In genomic region chr17:29148257-29148789, GRCh38 we compare ENCODE assay signal across 8 cellular contexts. TPM values are rescaled to one million over a fixed set of nuclear protein-coding genes. Genes with fewer than 3 reads are reported as not detected.
DNase-seq lines count a peak whose midpoint lies in the region; ATAC-seq, FAIRE-seq and TF ChIP-seq lines count a peak whose summit lies in the region.

No MANE protein-coding gene starts in this region.

- POLR2A ChIA-PET in A549 (lab: Yijun Ruan, JAX), result interaction anchor here (0.6 to 4.9 kb wide), 14 partner anchors 11 to 444 kb away, joined by 3 to 73 read pairs (median 5); partner anchors contain the start of genes MYO18A, NUFIP2 and TAOK1

- peak overlapping the region; percentile 44 for H3K4me3 ChIP-seq in A549
- 0 out of 2 replicates have a peak overlapping the region, but pooled peaks have one; percentile 32 for H3K4me3 ChIP-seq in HFF-Myc (replicated peaks; ENCODE audit: low read depth, low read length)
- H3K4me3 ChIP-seq in mesodermal cell (ENCODE audit: extremely low read depth, insufficient read depth, low read length, poor library complexity, severe bottlenecking), result no peak overlapping the region

- CTCF ChIA-PET in A549 (lab: Yijun Ruan, JAX), result interaction anchor here (0.6 to 14.7 kb wide), 41 partner anchors 55 to 466 kb away, joined by 3 to 482 read pairs (median 5); partner anchors contain the start of genes CRYBA1 and NUFIP2

- WGBS in A549 (ENCODE audit: missing lambda C conversion rate), result 39% methylated on average over 5 of the region's 5 CpGs
- WGBS in mesodermal cell (ENCODE audit: insufficient coverage in 2 of 2), 2 experiments, result 69 to 71% methylated on average over 2 to 4 of the region's 5 CpGs

- H3K36me3 ChIP-seq in mesodermal cell (ENCODE audit: control insufficient read depth, insufficient read depth, low read length), result peaks cover 3% of the 10 kb centered on the region

- no peak for TF ChIP-seq POLR2A in A549 (IDR thresholded peaks at IDR 0.05; ENCODE audit: low read length)

- DNase-seq in A549 (ENCODE audit: low read depth in 1 of 2, low spot score in 1 of 2) (peak in 1 of 2 experiments; percentile 26), HFF-Myc (ENCODE audit: extremely low read depth, low read depth) (no peak), epidermal melanocyte (ENCODE audit: insufficient read length, low spot score) (no peak), UCSD-AML1 (lab: John Stamatoyannopoulos, UW; ENCODE audit: unreplicated experiment) (no peak), Ammon's horn (ENCODE audit: low spot score) (no peak)
- no peak for DNase-seq in stimulated activated CD4-positive, alpha-beta T cell treated with anti-CD3 and anti-CD28 coated beads, Interleukin-4, amount 100 ng/mL, for 1 hour

- H3K4me2 ChIP-seq in A549, result peak overlapping the region; percentile 87

- TF ChIP-seq EP300 in A549 (IDR thresholded peaks at IDR 0.05), result no peak

- H3K27ac ChIP-seq in A549 (peak overlapping the region; percentile 82 to 94), angular gyrus (ENCODE audit: low read depth, low read length) (peak overlapping the region; percentile 89), mesodermal cell (ENCODE audit: low read depth, low read length, severe bottlenecking) (peak overlapping the region; percentile 30)

- no peak for TF ChIP-seq RAD21 in A549 (conservative IDR thresholded peaks at IDR 0.05 in 1 of 2, IDR thresholded peaks at IDR 0.05 in 1 of 2)

- no peak for FAIRE-seq in A549 (lab: Jason Lieb, UNC)

- H3K9me3 ChIP-seq in A549, result no peaks in the 10 kb centered on the region
- H3K9me3 ChIP-seq in mesodermal cell (ENCODE audit: control insufficient read depth, low read length), result no peaks in the 10 kb centered on the region

- peak; percentile 24 to 32; a peak in 5 of 6 replicates for ATAC-seq in A549

- no peak for TF ChIP-seq CTCF in A549 (IDR thresholded peaks at IDR 0.05)
- TF ChIP-seq CTCF in HFF-Myc (IDR thresholded peaks at IDR 0.05; ENCODE audit: low read depth, low read length, missing control alignments), result no peak

- H3K4me1 ChIP-seq in A549 (peaks cover 61% of the 10 kb centered on the region), mesodermal cell (ENCODE audit: control insufficient read depth, insufficient read depth, low read length, poor library complexity, severe bottlenecking) (peaks cover 30% of the 10 kb centered on the region)

TF ChIP-seq in A549, 52 proteins besides CTCF, POLR2A, EP300 and RAD21:
- TF ChIP-seq ZFP36 (IDR thresholded peaks at IDR 0.05; ENCODE audit: borderline replicate concordance, partially characterized antibody), result no peak
- 0 out of 2 replicates have a peak, but pooled peaks have one; percentile 34 for TF ChIP-seq HEYL (CRISPR knock-in tag; IDR thresholded peaks at IDR 0.05)

RNA-seq across cellular contexts. Expression of gene MYO18A, which starts 31.9 kb away (rescaled TPM):
- polyA plus RNA-seq in A549 (2011; rRNA removed), result 12.3 and 26.3 TPM in 2 replicates
- polyA plus RNA-seq in A549 (2012; cell fraction: cytosol; rRNA removed), result 8.3 and 9.9 TPM in 2 replicates
- 37.5 and 46.4 TPM in 2 replicates for polyA plus RNA-seq in A549 (2012; cell fraction: nucleus; rRNA removed)
- polyA plus RNA-seq in A549 (2017; fragmentation: RNase III; extraction: RNeasy Plus Mini Kit Qiagen cat#74134 plus additional on column Dnase treatment), result 22.4 to 29.7 TPM (median 28.4 TPM) in 3 replicates
- 47.9 and 52.2 TPM in 2 replicates for polyA minus RNA-seq in A549 (2011; rRNA and poly(A)+ RNA removed)
- 37.5 TPM for polyA plus RNA-seq in mesodermal cell (2013, experiment 1 of 2)
- 23.9 TPM for polyA plus RNA-seq in mesodermal cell (2013, experiment 2 of 2)

Comparison
In these comparisons a context has a peak if more than half of its experiments do, and no peak if none do; other contexts are left out.
1. H3K27ac ChIP-seq: peak in every context shown above with its lines; median percentile 89 in angular gyrus; 88 in A549; 30 in mesodermal cell.